17 cellular contexts compared by ENCODE assay signal in the genomic region with DNA sequence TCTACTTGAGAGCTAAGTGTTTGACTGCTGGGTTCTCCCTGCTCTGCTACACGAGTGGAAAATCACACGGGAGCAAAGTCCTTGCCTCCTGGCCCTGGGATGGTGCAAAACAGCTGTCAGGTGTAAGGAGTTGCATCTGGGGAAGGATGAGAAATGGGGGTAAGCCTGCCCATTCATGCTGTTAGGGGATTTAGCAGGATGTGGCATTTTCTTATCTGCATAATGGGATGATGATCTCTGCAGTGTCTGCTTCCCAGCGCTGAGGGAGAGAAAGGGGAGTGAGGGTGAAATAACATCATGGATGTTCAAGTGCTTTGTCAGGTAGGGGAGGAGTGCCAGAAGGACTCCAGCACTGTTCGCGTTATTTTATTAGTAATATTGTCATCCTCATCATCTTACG.
"Had no signal": no experiment of that assay in that cellular context is flagged by ENCODE, and none has a peak within 500 bp of the region (broad histone marks: within the 10 kb centered on the region; RNA-seq: fewer than 3 reads in every experiment).

No MANE protein-coding gene starts in this region.

- H3K27ac Mint-ChIP-seq: activated naive CD8-positive, alpha-beta T cell treated with anti-CD3 and anti-CD28 coated beads, Interleukin-2, amount 10 ng/mL, durations not matched to agents 7 days and 5 days; dendritic cell treated with granulocyte-macrophage colony-stimulating factor and Interleukin-4, amounts not matched to agents 40 ng/mL and 50 ng/mL, for 4 days; nephron progenitor cell; progenitor cell of endocrine pancreas; stimulated activated naive B cell treated with anti-CD40 and anti-IgM and Interleukin-4, amounts not matched to agents 10 μg/mL and 1 μg/mL and 100 μg/mL, for 72 hours had no signal

- DNase-seq: activated CD4-positive, alpha-beta T cell treated with anti-CD3 and anti-CD28 coated beads, Interleukin-2, amount 50 U/mL, for 48 hours; activated CD8-positive, alpha-beta memory T cell treated with anti-CD3 and anti-CD28 coated beads, Interleukin-2, amount 50 U/mL, for 4 hours; activated naive CD8-positive, alpha-beta T cell treated with anti-CD3 and anti-CD28 coated beads, Interleukin-2, amount 10 ng/mL, durations not matched to agents 7 days and 5 days; aorta; effector memory CD4-positive, alpha-beta T cell; foreskin keratinocyte; head of caudate nucleus; kidney glomerular epithelial cell; nephron progenitor cell; stimulated activated CD4-positive, alpha-beta T cell treated with anti-CD3 and anti-CD28 coated beads, Interleukin-4, amount 100 ng/mL, for 1 hour; stimulated activated naive B cell treated with anti-CD40 and anti-IgM and Interleukin-4, amounts not matched to agents 10 μg/mL and 1 μg/mL and 100 μg/mL, for 72 hours; substantia nigra; transverse colon had no signal

- H3K27ac ChIP-seq: foreskin keratinocyte, right atrium auricular region, skin epidermis, transverse colon had no signal

- H3K36me3 ChIP-seq: right atrium auricular region, transverse colon had no signal

- H3K27me3 ChIP-seq: right atrium auricular region, transverse colon had no signal

- H3K9me3 Mint-ChIP-seq: activated naive CD8-positive, alpha-beta T cell treated with anti-CD3 and anti-CD28 coated beads, Interleukin-2, amount 10 ng/mL, durations not matched to agents 7 days and 5 days; dendritic cell treated with granulocyte-macrophage colony-stimulating factor and Interleukin-4, amounts not matched to agents 40 ng/mL and 50 ng/mL, for 4 days; nephron progenitor cell had no signal

- H3K4me3 Mint-ChIP-seq: activated naive CD8-positive, alpha-beta T cell treated with anti-CD3 and anti-CD28 coated beads, Interleukin-2, amount 10 ng/mL, durations not matched to agents 7 days and 5 days; dendritic cell treated with granulocyte-macrophage colony-stimulating factor and Interleukin-4, amounts not matched to agents 40 ng/mL and 50 ng/mL, for 4 days; nephron progenitor cell; stimulated activated naive B cell treated with anti-CD40 and anti-IgM and Interleukin-4, amounts not matched to agents 10 μg/mL and 1 μg/mL and 100 μg/mL, for 72 hours had no signal

- H3K36me3 Mint-ChIP-seq: activated naive CD8-positive, alpha-beta T cell treated with anti-CD3 and anti-CD28 coated beads, Interleukin-2, amount 10 ng/mL, durations not matched to agents 7 days and 5 days; stimulated activated naive B cell treated with anti-CD40 and anti-IgM and Interleukin-4, amounts not matched to agents 10 μg/mL and 1 μg/mL and 100 μg/mL, for 72 hours had no signal

- H3K4me3 ChIP-seq: right atrium auricular region, skin epidermis, transverse colon had no signal

- H3K27me3 Mint-ChIP-seq: dendritic cell treated with granulocyte-macrophage colony-stimulating factor and Interleukin-4, amounts not matched to agents 40 ng/mL and 50 ng/mL, for 4 days had no signal

- H3K9me3 ChIP-seq: right atrium auricular region, transverse colon had no signal

- H3K4me1 ChIP-seq: right atrium auricular region had no signal

- ATAC-seq: foreskin keratinocyte; stimulated activated naive B cell treated with anti-CD40 and anti-IgM and Interleukin-4, amounts not matched to agents 10 μg/mL and 1 μg/mL and 100 μg/mL, for 72 hours had no signal
